ENCODE assay signal across 8 cellular contexts in genomic region chr4:77817304-77818076, GRCh38. TPM values are rescaled to one million over a fixed set of nuclear protein-coding genes. Genes with fewer than 3 reads are reported as not detected.
DNase-seq lines count a peak whose midpoint lies in the region; ATAC-seq and TF ChIP-seq lines count a peak whose summit lies in the region.

No MANE protein-coding gene starts in this region.

- no peak for TF ChIP-seq POLR2A in body of pancreas (IDR thresholded peaks at IDR 0.05)

- peaks cover 47 to 85% (median 60%) of the 10 kb centered on the region in 4 donors for H3K4me1 Mint-ChIP-seq in CD4-positive, alpha-beta memory T cell

- POLR2A ChIA-PET in CD4-positive, alpha-beta memory T cell (lab: Charles Lee; ENCODE audit: partially characterized antibody): interaction anchor here (0.8 to 10.2 kb wide), 16 partner anchors 9 to 1877 kb away, joined by 3 to 908 read pairs (median 4); partner anchors contain the start of genes MRPL1 and NAAA

- peak overlapping the region; percentile 96 to 100 (median 99) for H3K4me3 Mint-ChIP-seq in CD4-positive, alpha-beta memory T cell

- peak in 2 of 5 donors; percentile 6 to 30 for DNase-seq in CD4-positive, alpha-beta memory T cell
- DNase-seq in KBM-7 (peak; percentile 13), body of pancreas (peak; percentile 39 to 72 (median 51)), lung microvascular endothelial cell (ENCODE audit: low read depth in 2 of 2) (peak; percentile 6 to 9), upper lobe of right lung (no peak), DMS79 (lab: John Stamatoyannopoulos, UW) (no peak), GM19238 (ENCODE audit: insufficient read length, low spot score) (no peak)

- peaks cover 4 to 45% of the 10 kb centered on the region in 2 donors for H3K36me3 Mint-ChIP-seq in CD4-positive, alpha-beta memory T cell

- peak overlapping the region; percentile 66 to 81 for H3K4me3 ChIP-seq in CD4-positive, alpha-beta memory T cell (ENCODE audit: low read length in 2 of 2)
- H3K4me3 ChIP-seq in body of pancreas: no peak overlapping the region
- peak overlapping the region; percentile 78 for H3K4me3 ChIP-seq in upper lobe of right lung

- no peaks in the 10 kb centered on the region for H3K9me3 ChIP-seq in CD4-positive, alpha-beta memory T cell (ENCODE audit: control insufficient read depth in 1 of 2, low read length in 2 of 2)
- no peaks in the 10 kb centered on the region for H3K9me3 ChIP-seq in body of pancreas
- no peaks in the 10 kb centered on the region for H3K9me3 ChIP-seq in upper lobe of right lung

- H3K9me3 Mint-ChIP-seq in CD4-positive, alpha-beta memory T cell: peaks cover 0 to 12% (median 0%) of the 10 kb centered on the region in 8 donors

- CTCF ChIA-PET in CD4-positive, alpha-beta memory T cell (lab: Charles Lee; ENCODE audit: partially characterized antibody): interaction anchor here (0.7 to 3.3 kb wide), 18 partner anchors 8 to 111 kb away, joined by 3 to 39 read pairs (median 4); partner anchors contain the start of gene MRPL1

- peaks cover 0 to 4% of the 10 kb centered on the region in 2 donors for H3K27me3 Mint-ChIP-seq in CD4-positive, alpha-beta memory T cell

- intact Hi-C loops in CD4-positive, alpha-beta memory T cell (cut with micrococcal nuclease): loop anchor here (1.0 to 5.0 kb wide), 3 partner anchors 7 to 80 kb away; no protein-coding TSS in a partner anchor
- intact Hi-C loops in body of pancreas (cut with DNase I): no loop called here
- intact Hi-C loops in upper lobe of right lung (cut with DNase I): no loop called here

- peak overlapping the region; percentile 96 to 99 (median 98) for H3K27ac Mint-ChIP-seq in CD4-positive, alpha-beta memory T cell

- ATAC-seq in body of pancreas: peak; percentile 51
- ATAC-seq in upper lobe of right lung: no peak
- ATAC-seq in HG03520 (IDR thresholded peaks at IDR 0.05; ENCODE audit: unreplicated experiment): no peak

- 11 to 16% methylated on average over 8 of the region's 8 CpGs for WGBS in body of pancreas, 2 donors

- H3K27me3 ChIP-seq in CD4-positive, alpha-beta memory T cell (ENCODE audit: insufficient read depth, low read length): no peaks in the 10 kb centered on the region
- H3K27me3 ChIP-seq in body of pancreas: no peaks in the 10 kb centered on the region
- no peaks in the 10 kb centered on the region for H3K27me3 ChIP-seq in upper lobe of right lung

- no peaks in the 10 kb centered on the region for H3K36me3 ChIP-seq in CD4-positive, alpha-beta memory T cell (ENCODE audit: insufficient read depth, low read length)
- H3K36me3 ChIP-seq in body of pancreas (replicated peaks in 1 of 2; ENCODE audit: insufficient read depth in 1 of 2, low read depth in 2 of 2) (no peaks in the 10 kb centered on the region), upper lobe of right lung (no peaks in the 10 kb centered on the region)

- peaks cover 68% of the 10 kb centered on the region for H3K4me1 ChIP-seq in CD4-positive, alpha-beta memory T cell (ENCODE audit: insufficient read depth, low read length)
- H3K4me1 ChIP-seq in body of pancreas: peaks cover 48% of the 10 kb centered on the region
- H3K4me1 ChIP-seq in upper lobe of right lung: peaks cover 35% of the 10 kb centered on the region

- peak overlapping the region; percentile 98 for H3K27ac ChIP-seq in CD4-positive, alpha-beta memory T cell (ENCODE audit: low read depth, low read length)
- H3K27ac ChIP-seq in body of pancreas: peak overlapping the region; percentile 93 to 100 (median 98)
- peak overlapping the region; percentile 96 for H3K27ac ChIP-seq in upper lobe of right lung

- peak in 1 of 7 experiments; percentile 1 for TF ChIP-seq CTCF in body of pancreas (IDR thresholded peaks at IDR 0.05)
- no peak for TF ChIP-seq CTCF in upper lobe of right lung (IDR thresholded peaks at IDR 0.05)

- in situ Hi-C loops in KBM-7 (cut with MboI; ENCODE audit: low pct_unique_long_range_greater_than_20kb, low sequenced_read_pairs): no loop called here

RNA-seq across cellular contexts. Expression of gene CNOT6L, which starts 1.7 kb away (rescaled TPM):
- 100 to 1,000 TPM; 207 to 225 TPM for total RNA-seq in CD4-positive, alpha-beta memory T cell
- 10 to 100 TPM; 34.3 to 44.9 TPM for polyA plus RNA-seq in CD4-positive, alpha-beta memory T cell
- 10 to 100 TPM; 17.5 to 19.2 TPM for total RNA-seq in body of pancreas
- total RNA-seq in lung microvascular endothelial cell: 29.2 and 31.2 TPM in 2 replicates
- 50.8 TPM for total RNA-seq in upper lobe of right lung

RNA-seq across cellular contexts. Expression of gene MRPL1, which starts 45.1 kb away (rescaled TPM):
- total RNA-seq in CD4-positive, alpha-beta memory T cell: 10 to 100 TPM; 18.6 to 23.3 TPM
- polyA plus RNA-seq in CD4-positive, alpha-beta memory T cell: 10 to 100 TPM; 26.7 to 46.4 TPM
- total RNA-seq in body of pancreas (10 to 100 TPM; 12.2 to 23.4 TPM), lung microvascular endothelial cell (18.3 and 20.9 TPM in 2 replicates), upper lobe of right lung (17.6 TPM)

Comparison
In these comparisons a context has a peak if more than half of its experiments do, and no peak if none do; other contexts are left out.
1. DNase-seq: peak in KBM-7 (single experiment), body of pancreas (4 of 4) and lung microvascular endothelial cell (2 of 2); none in upper lobe of right lung (single experiment), DMS79 (single experiment) and GM19238 (single experiment).
2. H3K4me3 ChIP-seq: peak in CD4-positive, alpha-beta memory T cell (2 of 2) and upper lobe of right lung (single experiment); none in body of pancreas (0 of 2).
3. Peak in every context shown above with its lines, with median percentiles within 50 percentile points of each other: H3K27ac ChIP-seq.